ENCODE assay signal across 18 cellular contexts in the genomic region with DNA sequence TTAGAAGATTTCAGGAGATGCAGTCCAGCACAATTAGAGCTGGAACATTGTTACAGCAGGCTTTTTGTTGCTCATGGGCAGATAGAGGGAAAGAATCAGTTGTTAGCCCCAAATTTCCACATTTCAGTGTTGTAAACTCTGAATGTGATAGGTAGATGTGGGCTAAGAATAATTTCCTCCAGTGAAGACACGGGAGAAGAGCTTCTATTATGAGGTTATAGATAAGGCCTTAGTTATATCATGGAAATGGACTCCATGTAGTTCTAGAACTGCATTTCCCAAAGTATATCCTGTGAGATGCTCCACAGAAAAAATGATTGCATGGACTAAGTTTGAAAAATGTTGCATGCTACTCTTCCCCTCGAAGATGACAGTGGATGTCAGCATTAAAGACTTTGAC.
"Had no signal": no experiment of that assay in that cellular context is flagged by ENCODE, and none has a peak within 500 bp of the region (broad histone marks: within the 10 kb centered on the region; RNA-seq: fewer than 3 reads in every experiment).

No MANE protein-coding gene starts in this region.

- DNase-seq: activated B cell treated with CpG ODN at 0.5 μM for 24 hours; activated CD4-positive, alpha-beta memory T cell treated with anti-CD3 and anti-CD28 coated beads for 36 hours; activated CD4-positive, alpha-beta T cell treated with anti-CD3 and anti-CD28 coated beads, Interleukin-2, amount 50 U/mL, for 1 hour; activated CD4-positive, CD25-positive, alpha-beta regulatory T cell treated with anti-CD3 and anti-CD28 coated beads, Interleukin-2, amount 50 U/mL, for 72 hours; activated CD8-positive, alpha-beta memory T cell treated with anti-CD3 and anti-CD28 coated beads, Interleukin-2, amount 50 U/mL, for 4 hours; activated gamma-delta T cell treated with Interleukin-2 at 50 U/mL for 16 hours; activated naive CD4-positive, alpha-beta T cell treated with anti-CD3 and anti-CD28 coated beads for 36 hours; activated T-cell treated with anti-CD3 and anti-CD28 coated beads for 4 hours; activated T-cell treated with anti-CD3 and anti-CD28 coated beads, Interleukin-2, amount 50 U/mL, for 4 hours; aorta; NCI-H1417 treated with DMSO at 0.1 percent for 48 hours; NCI-H187 treated with DMSO at 0.1 percent for 48 hours; T-helper 9 cell had no signal

- H3K9me3 Mint-ChIP-seq: activated B cell treated with CpG ODN at 0.5 μM for 24 hours; activated CD4-positive, alpha-beta memory T cell treated with anti-CD3 and anti-CD28 coated beads for 36 hours; activated naive CD4-positive, alpha-beta T cell treated with anti-CD3 and anti-CD28 coated beads for 36 hours; activated naive CD4-positive, alpha-beta T cell treated with anti-CD3 and anti-CD28 coated beads, Interleukin-2, amount 50 U/mL, for 72 hours; activated T-cell treated with anti-CD3 and anti-CD28 coated beads, Interleukin-2, amount 50 U/mL, for 4 hours; activated T-helper 1 cell treated with anti-CD3 and anti-CD28 coated beads, Interleukin-12 subunit alpha, Interleukin-12 subunit beta, Interleukin-2, Interleukin-4 antibody, amounts not matched to agents 30 ng/mL and 10 ng/mL and 1 ng/mL, durations not matched to agents 14 hours and 24 hours and 36 hours had no signal

- H3K36me3 Mint-ChIP-seq: activated CD4-positive, alpha-beta memory T cell treated with anti-CD3 and anti-CD28 coated beads for 36 hours; activated naive CD4-positive, alpha-beta T cell treated with anti-CD3 and anti-CD28 coated beads, Interleukin-2, amount 50 U/mL, for 72 hours had no signal

- H3K4me3 Mint-ChIP-seq: activated B cell treated with CpG ODN at 0.5 μM for 24 hours; activated CD4-positive, alpha-beta memory T cell treated with anti-CD3 and anti-CD28 coated beads for 36 hours; activated naive CD4-positive, alpha-beta T cell treated with anti-CD3 and anti-CD28 coated beads for 36 hours; activated T-cell treated with anti-CD3 and anti-CD28 coated beads, Interleukin-2, amount 50 U/mL, for 4 hours; activated T-helper 1 cell treated with anti-CD3 and anti-CD28 coated beads, Interleukin-12 subunit alpha, Interleukin-12 subunit beta, Interleukin-2, Interleukin-4 antibody, amounts not matched to agents 30 ng/mL and 10 ng/mL and 1 ng/mL, durations not matched to agents 14 hours and 24 hours and 36 hours had no signal

- ATAC-seq: activated T-cell treated with anti-CD3 and anti-CD28 coated beads, Interleukin-2, amount 50 U/mL, for 4 hours had no signal

- H3K27me3 ChIP-seq: cardiac muscle cell, SJSA1 had no signal

- H3K9me3 ChIP-seq: SJSA1 had no signal

- H3K4me3 ChIP-seq: cardiac muscle cell, SJSA1 had no signal

- H3K36me3 ChIP-seq: SJSA1 had no signal

- H3K27ac ChIP-seq: cardiac muscle cell, SJSA1, VCaP had no signal

- H3K4me1 Mint-ChIP-seq: activated B cell treated with CpG ODN at 0.5 μM for 24 hours had no signal

- H3K27ac Mint-ChIP-seq: activated B cell treated with CpG ODN at 0.5 μM for 24 hours; activated CD4-positive, alpha-beta memory T cell treated with anti-CD3 and anti-CD28 coated beads for 36 hours; activated naive CD4-positive, alpha-beta T cell treated with anti-CD3 and anti-CD28 coated beads for 36 hours; activated naive CD4-positive, alpha-beta T cell treated with anti-CD3 and anti-CD28 coated beads, Interleukin-2, amount 50 U/mL, for 72 hours; activated T-helper 1 cell treated with anti-CD3 and anti-CD28 coated beads, Interleukin-12 subunit alpha, Interleukin-12 subunit beta, Interleukin-2, Interleukin-4 antibody, amounts not matched to agents 30 ng/mL and 10 ng/mL and 1 ng/mL, durations not matched to agents 14 hours and 24 hours and 36 hours had no signal
